ENCODE assay signal across 1 cellular context in genomic region chr17:49227436-49228261, GRCh38.
TF ChIP-seq lines count a peak whose summit lies in the region.

No MANE protein-coding gene starts in this region.

TF ChIP-seq in K562, 482 proteins besides CTCF, POLR2A, EP300 and RAD21 (continued from another document):
- peak; percentile 46; the same call in 1 of the 2 replicates for TF ChIP-seq CREM (IDR thresholded peaks at IDR 0.05; ENCODE audit: low read depth)
- peak; percentile 27 for TF ChIP-seq MEIS2 (IDR thresholded peaks at IDR 0.05; ENCODE audit: partially characterized antibody)
- no peak for TF ChIP-seq ZKSCAN1 (IDR thresholded peaks at IDR 0.05; ENCODE audit: low read depth, low read length)
- no peak for TF ChIP-seq NFIX (CRISPR knock-in tag; IDR thresholded peaks at IDR 0.05; ENCODE audit: low read depth)
- no peak for TF ChIP-seq ZNF282 (CRISPR knock-in tag; IDR thresholded peaks at IDR 0.05)
- TF ChIP-seq ZNF263 (CRISPR knock-in tag; IDR thresholded peaks at IDR 0.05; ENCODE audit: borderline replicate concordance) = 0 out of 2 replicates have a peak, but pooled peaks have one; percentile 53
- no peak for TF ChIP-seq SNRNP70 (optimal IDR thresholded peaks at IDR 0.05; ENCODE audit: low read depth, low read length)
- no peak for TF ChIP-seq YY1 (IDR thresholded peaks at IDR 0.05; ENCODE audit: borderline replicate concordance in 1 of 3, control insufficient read depth in 1 of 3, extremely low read depth in 1 of 3, insufficient read depth in 3 of 3, insufficient read length in 1 of 3, insufficient replicate concordance in 2 of 3, low read depth in 1 of 3, low read length in 2 of 3)
- TF ChIP-seq TFAP4 (CRISPR knock-in tag; IDR thresholded peaks at IDR 0.05; ENCODE audit: borderline replicate concordance) = peak; percentile 47; the same call in 1 of the 2 replicates
- no peak for TF ChIP-seq HNRNPUL1 (IDR thresholded peaks at IDR 0.05; ENCODE audit: low read length)
- TF ChIP-seq MYNN (IDR thresholded peaks at IDR 0.05) = no peak
- no peak for TF ChIP-seq MYNN (CRISPR knock-in tag; IDR thresholded peaks at IDR 0.05)
- peak in 1 of 2 experiments; percentile 49; a peak in 1 of 4 replicates for TF ChIP-seq RCOR1 (IDR thresholded peaks at IDR 0.05; ENCODE audit: borderline replicate concordance in 1 of 2, low read depth in 2 of 2, low read length in 2 of 2)
- no peak for TF ChIP-seq CSDE1 (IDR thresholded peaks at IDR 0.05)
- TF ChIP-seq NCOA1 (IDR thresholded peaks at IDR 0.05; ENCODE audit: low read depth) = no peak
- TF ChIP-seq ESRRA (IDR thresholded peaks at IDR 0.05; ENCODE audit: borderline replicate concordance, low read depth) = peak; percentile 87
- TF ChIP-seq CBFA2T2 (conservative IDR thresholded peaks at IDR 0.05) = no peak
- peak; percentile 84 for TF ChIP-seq GATA2 (CRISPR knock-in tag; IDR thresholded peaks at IDR 0.05)
